12 cellular contexts compared by ENCODE assay signal in genomic region chr2:196415384-196415783, GRCh38.
DNase-seq lines count a peak whose midpoint lies in the region; ATAC-seq and TF ChIP-seq lines count a peak whose summit lies in the region.
"Had no signal": no experiment of that assay in that cellular context is flagged by ENCODE, and none has a peak within 500 bp of the region (broad histone marks: within the 10 kb centered on the region; RNA-seq: fewer than 3 reads in every experiment).

No MANE protein-coding gene starts in this region.

- ATAC-seq in CD4-positive, CD25-positive, alpha-beta regulatory T cell (ENCODE audit: low read depth in 2 of 2), result peak; percentile 42 to 58
- ATAC-seq in GM18873 (IDR thresholded peaks at IDR 0.05; ENCODE audit: low FRiP score, unreplicated experiment), result peak; percentile 77
- peak; percentile 57 for ATAC-seq in HG02870 (IDR thresholded peaks at IDR 0.05; ENCODE audit: unreplicated experiment)
- ATAC-seq: GM23338, left lobe of liver, right cardiac atrium had no signal

- no peaks in the 10 kb centered on the region for H3K9me3 ChIP-seq in CD4-positive, CD25-positive, alpha-beta regulatory T cell (ENCODE audit: control insufficient read depth in 2 of 2, low read length in 2 of 2)
- no peaks in the 10 kb centered on the region for H3K9me3 ChIP-seq in OCI-LY7 (ENCODE audit: low read length)

- no peaks in the 10 kb centered on the region for H4K20me1 ChIP-seq in OCI-LY7 (ENCODE audit: insufficient read depth, low read length)

- POLR2A ChIA-PET in OCI-LY7 (lab: Charles Lee), result interaction anchor here (1.1 kb wide), 1 partner anchor 8 kb away, joined by 4 read pairs; no protein-coding TSS in a partner anchor

- no peak for TF ChIP-seq CTCF in OCI-LY7 (conservative IDR thresholded peaks at IDR 0.05; ENCODE audit: low read length)

- no peak overlapping the region for H3K4me2 ChIP-seq in OCI-LY7 (ENCODE audit: low read length)
- H3K4me2 ChIP-seq: GM23338 had no signal

- H2AFZ ChIP-seq in OCI-LY7 (ENCODE audit: low read length), result 0 out of 2 replicates have a peak overlapping the region, but pooled peaks have one; percentile 21
- H2AFZ ChIP-seq: GM23338 had no signal

- peaks cover 5% of the 10 kb centered on the region for H3K27me3 ChIP-seq in CD4-positive, CD25-positive, alpha-beta regulatory T cell (ENCODE audit: control insufficient read depth, insufficient read depth, low read length)

- no peaks in the 10 kb centered on the region for H3K4me1 ChIP-seq in CD4-positive, CD25-positive, alpha-beta regulatory T cell (ENCODE audit: control insufficient read depth, insufficient read depth, low read length, poor library complexity, severe bottlenecking)
- no peaks in the 10 kb centered on the region for H3K4me1 ChIP-seq in OCI-LY7 (ENCODE audit: insufficient read depth, low read length, poor library complexity, severe bottlenecking)

- H3K4me3 ChIP-seq in CD4-positive, CD25-positive, alpha-beta regulatory T cell (ENCODE audit: low read depth, low read length), result peak overlapping the region; percentile 28
- no peak overlapping the region for H3K4me3 ChIP-seq in OCI-LY7 (ENCODE audit: low read depth, low read length, poor library complexity, severe bottlenecking)
- H3K4me3 ChIP-seq: GM23338 had no signal

- H3K9me2 ChIP-seq in OCI-LY7 (ENCODE audit: insufficient read depth, low read length), result no peaks in the 10 kb centered on the region

- H3K9me3 Mint-ChIP-seq in CD4-positive, CD25-positive, alpha-beta regulatory T cell, result peaks cover 0 to 3% (median 0%) of the 10 kb centered on the region in 7 donors
- H3K9me3 Mint-ChIP-seq: GM23338 had no signal

- H3K4me1 Mint-ChIP-seq in CD4-positive, CD25-positive, alpha-beta regulatory T cell, result peaks cover 0 to 16% (median 7%) of the 10 kb centered on the region in 4 donors
- H3K4me1 Mint-ChIP-seq: GM23338 had no signal

- CTCF ChIA-PET in OCI-LY7 (lab: Charles Lee; ENCODE audit: unreplicated experiment), result no interaction called here

- peaks cover 22% of the 10 kb centered on the region for H3K27me3 Mint-ChIP-seq in CD4-positive, CD25-positive, alpha-beta regulatory T cell

- peak in 1 of 3 donors; percentile 36 for DNase-seq in CD4-positive, CD25-positive, alpha-beta regulatory T cell
- DNase-seq in OCI-LY7 (ENCODE audit: low spot score), result peak; percentile 1
- no peak for DNase-seq in GOT3 (lab: John Stamatoyannopoulos, UW)
- DNase-seq in cerebellar nuclear complex (lab: John Stamatoyannopoulos, UW), result no peak
- DNase-seq in KG1 (lab: John Stamatoyannopoulos, UW), result no peak
- DNase-seq in effector CD4-positive, alpha-beta T cell, result no peak
- DNase-seq: MV-4-11, right cardiac atrium had no signal

- H3K27ac ChIP-seq in CD4-positive, CD25-positive, alpha-beta regulatory T cell (ENCODE audit: insufficient read depth, low read length, poor library complexity, severe bottlenecking), result no peak overlapping the region
- no peak overlapping the region for H3K27ac ChIP-seq in OCI-LY7 (ENCODE audit: low read depth, low read length, poor library complexity, severe bottlenecking)

- H3K36me3 Mint-ChIP-seq in CD4-positive, CD25-positive, alpha-beta regulatory T cell, result no peaks in the 10 kb centered on the region

- H3K27ac Mint-ChIP-seq in CD4-positive, CD25-positive, alpha-beta regulatory T cell, result no peak overlapping the region
- H3K27ac Mint-ChIP-seq: GM23338 had no signal

- H3K36me3 ChIP-seq in CD4-positive, CD25-positive, alpha-beta regulatory T cell (ENCODE audit: control insufficient read depth, insufficient read depth, low read length), result no peaks in the 10 kb centered on the region
- no peaks in the 10 kb centered on the region for H3K36me3 ChIP-seq in OCI-LY7 (ENCODE audit: insufficient read depth, low read length)

- H3K4me3 Mint-ChIP-seq in CD4-positive, CD25-positive, alpha-beta regulatory T cell, result peak overlapping the region in 2 of 4 donors; percentile 30 to 75
- H3K4me3 Mint-ChIP-seq: GM23338 had no signal

- no peaks in the 10 kb centered on the region for H3K79me2 ChIP-seq in OCI-LY7 (ENCODE audit: insufficient read depth, low read depth, low read length)

- BruUV-seq in OCI-LY7 (replicated peaks; lab: Mats Ljungman, UMichigan), result no TSS peak

- intact Hi-C loops in OCI-LY7 (cut with micrococcal nuclease; ENCODE audit: unreplicated experiment), result no loop called here
